Comparison of ENCODE assay signal across 21 cellular contexts in genomic region chr1:10553124-10553523, GRCh38.
DNase-seq lines count a peak whose midpoint lies in the region; ATAC-seq and TF ChIP-seq lines count a peak whose summit lies in the region.
"Had no signal": no experiment of that assay in that cellular context is flagged by ENCODE, and none has a peak within 500 bp of the region (broad histone marks: within the 10 kb centered on the region; RNA-seq: fewer than 3 reads in every experiment).

No MANE protein-coding gene starts in this region.

- H2BK5ac ChIP-seq in trophoblast cell (ENCODE audit: low read depth, low read length, poor library complexity), result no peak overlapping the region

- DNase-seq in GM23338 (ENCODE audit: low spot score), result no peak
- DNase-seq in NCI-H510A treated with DMSO at 0.1 percent for 48 hours (lab: John Stamatoyannopoulos, UW), result peak; percentile 97
- peak; percentile 9 for DNase-seq in iris pigment epithelial cell (ENCODE audit: low read depth)
- no peak for DNase-seq in activated T-cell treated with anti-CD3 and anti-CD28 coated beads, Interleukin-2, amount 50 U/mL, for 48 hours
- DNase-seq in trophoblast cell, result no peak
- no peak for DNase-seq in NCI-H146 treated with DMSO at 0.1 percent for 48 hours (lab: John Stamatoyannopoulos, UW; ENCODE audit: unreplicated experiment)
- DNase-seq: effector CD8-positive, alpha-beta T cell; glutamatergic neuron; Karpas-422; NCI-H1436 treated with DMSO at 0.1 percent for 48 hours; NCI-H446 treated with DMSO at 0.1 percent for 48 hours; pancreas; PC-3; SIG-M5; sigmoid colon; stimulated activated naive CD4-positive, alpha-beta T cell; transverse colon had no signal

- peaks cover 17 to 44% (median 39%) of the 10 kb centered on the region in 10 experiments for H3K4me1 ChIP-seq in BLaER1 treated with 17β-estradiol and CSF1 and Interleukin-3, amounts not matched to agents 10 nM and 100 nM
- H3K4me1 ChIP-seq in GM23338 (ENCODE audit: insufficient read depth) (peaks cover 43% of the 10 kb centered on the region), trophoblast cell (ENCODE audit: control insufficient read depth in 1 of 2, insufficient read depth in 2 of 2, low read length in 2 of 2) (peaks cover 8 to 10% of the 10 kb centered on the region in 2 experiments)
- H3K4me1 ChIP-seq: pancreas, sigmoid colon, transverse colon had no signal

- no peak overlapping the region for H4K12ac ChIP-seq in trophoblast cell (ENCODE audit: low read depth, low read length)

- H3K18ac ChIP-seq in trophoblast cell (ENCODE audit: low read length), result no peak overlapping the region

- H3K27me3 ChIP-seq in BLaER1 treated with 17β-estradiol and CSF1 and Interleukin-3, amounts not matched to agents 10 nM and 100 nM, result no peaks in the 10 kb centered on the region
- no peaks in the 10 kb centered on the region for H3K27me3 ChIP-seq in GM23338 (ENCODE audit: insufficient read depth)
- H3K27me3 ChIP-seq in trophoblast cell (ENCODE audit: insufficient read depth, low read length), result no peaks in the 10 kb centered on the region
- H3K27me3 ChIP-seq: esophagus muscularis mucosa, pancreas, sigmoid colon, transverse colon had no signal

- H4K8ac ChIP-seq in trophoblast cell (ENCODE audit: low read depth, low read length), result no peak overlapping the region

- H3K27me3 Mint-ChIP-seq in GM23338 (ENCODE audit: insufficient read depth, low read depth, poor library complexity), result peaks cover 4% of the 10 kb centered on the region

- no peaks in the 10 kb centered on the region for H3K79me1 ChIP-seq in trophoblast cell (ENCODE audit: low read length)

- H3K9me2 ChIP-seq in GM23338 (ENCODE audit: insufficient read depth), result no peaks in the 10 kb centered on the region

- no peak overlapping the region for H3K4me3 ChIP-seq in BLaER1 treated with 17β-estradiol and CSF1 and Interleukin-3, amounts not matched to agents 10 nM and 100 nM
- H3K4me3 ChIP-seq in GM23338, result no peak overlapping the region
- H3K4me3 ChIP-seq in trophoblast cell (ENCODE audit: low read depth, low read length), result no peak overlapping the region
- H3K4me3 ChIP-seq: esophagus muscularis mucosa, pancreas, sigmoid colon, transverse colon had no signal

- peak overlapping the region in 3 of 11 experiments; percentile 10 to 49 (median 30); a peak in 3 of 22 replicates for H3K9ac ChIP-seq in BLaER1 treated with 17β-estradiol and CSF1 and Interleukin-3, amounts not matched to agents 10 nM and 100 nM
- H3K9ac ChIP-seq in trophoblast cell (ENCODE audit: low read length), result no peak overlapping the region

- H3K9me3 ChIP-seq in BLaER1 treated with 17β-estradiol and CSF1 and Interleukin-3, amounts not matched to agents 10 nM and 100 nM (replicated peaks in 1 of 11), result no peaks in the 10 kb centered on the region
- H3K9me3 ChIP-seq in trophoblast cell (ENCODE audit: insufficient read depth, low read depth, low read length), result no peaks in the 10 kb centered on the region
- H3K9me3 ChIP-seq: esophagus muscularis mucosa, pancreas, sigmoid colon, transverse colon had no signal

- peaks cover 11 to 67% (median 28%) of the 10 kb centered on the region in 11 experiments; a peak in 14 of 22 replicates for H4K20me1 ChIP-seq in BLaER1 treated with 17β-estradiol and CSF1 and Interleukin-3, amounts not matched to agents 10 nM and 100 nM
- peaks cover 3% of the 10 kb centered on the region; the same call in 1 of the 2 replicates for H4K20me1 ChIP-seq in GM23338 (replicated peaks; ENCODE audit: insufficient read depth)

- H4K91ac ChIP-seq in trophoblast cell (ENCODE audit: low read depth, low read length), result no peak overlapping the region

- WGBS in trophoblast cell (ENCODE audit: extremely low coverage, insufficient coverage, insufficient read length), result no CpG with 5 or more reads among the region's 10 CpGs

- H3K36me3 Mint-ChIP-seq in GM23338 (ENCODE audit: low read depth), result no peaks in the 10 kb centered on the region; the same call in 2 of the 3 replicates
- H3K36me3 Mint-ChIP-seq: activated naive CD4-positive, alpha-beta T cell treated with anti-CD3 and anti-CD28 coated beads, Interleukin-2, amount 50 U/mL, for 72 hours had no signal

- H3K4me3 Mint-ChIP-seq in GM23338, result no peak overlapping the region

- H2BK12ac ChIP-seq in trophoblast cell (ENCODE audit: low read length), result no peak overlapping the region

- no peak overlapping the region for H2AFZ ChIP-seq in GM23338
- no peak overlapping the region for H2AFZ ChIP-seq in trophoblast cell (ENCODE audit: insufficient read depth, low read length, poor library complexity)

- peak overlapping the region in 2 of 11 experiments; percentile 8 to 26; a peak in 2 of 22 replicates for H3K27ac ChIP-seq in BLaER1 treated with 17β-estradiol and CSF1 and Interleukin-3, amounts not matched to agents 10 nM and 100 nM
- H3K27ac ChIP-seq in GM23338 (ENCODE audit: low read depth) (no peak overlapping the region), trophoblast cell (ENCODE audit: low read depth, low read length) (no peak overlapping the region)
- H3K27ac ChIP-seq: esophagus muscularis mucosa, pancreas, sigmoid colon, transverse colon had no signal

- H3K4me1 Mint-ChIP-seq in GM23338, result peaks cover 42% of the 10 kb centered on the region

- no peak overlapping the region for H3K4ac ChIP-seq in trophoblast cell (ENCODE audit: low read depth, low read length)

- TF ChIP-seq CTCF in GM23338 (conservative IDR thresholded peaks at IDR 0.05; ENCODE audit: low read depth in 2 of 2), result no peak

- H3K79me2 ChIP-seq in GM23338 (replicated peaks; ENCODE audit: insufficient read depth) (peaks cover 2% of the 10 kb centered on the region; the same call in 1 of the 2 replicates), trophoblast cell (ENCODE audit: control insufficient read depth, insufficient read depth, low read length, poor library complexity) (no peaks in the 10 kb centered on the region)

- no peak overlapping the region for H3K23ac ChIP-seq in trophoblast cell (ENCODE audit: low read length)

- H3K36me3 ChIP-seq in BLaER1 treated with 17β-estradiol and CSF1 and Interleukin-3, amounts not matched to agents 10 nM and 100 nM, result peaks cover 0 to 22% (median 0%) of the 10 kb centered on the region in 11 experiments; a peak in 3 of 22 replicates
- no peaks in the 10 kb centered on the region for H3K36me3 ChIP-seq in GM23338 (ENCODE audit: insufficient read depth)
- H3K36me3 ChIP-seq in trophoblast cell (ENCODE audit: control insufficient read depth in 1 of 2, insufficient read depth in 2 of 2, low read length in 2 of 2), result no peaks in the 10 kb centered on the region
- H3K36me3 ChIP-seq: esophagus muscularis mucosa, pancreas, sigmoid colon, transverse colon had no signal

- H3K4me2 ChIP-seq in BLaER1 treated with 17β-estradiol and CSF1 and Interleukin-3, amounts not matched to agents 10 nM and 100 nM, result peak overlapping the region; percentile 39 to 83 (median 65)
- H3K4me2 ChIP-seq in GM23338 (no peak overlapping the region), trophoblast cell (ENCODE audit: low read length) (no peak overlapping the region)

- no peak overlapping the region for H2AK5ac ChIP-seq in trophoblast cell (ENCODE audit: low read length)

- no peaks in the 10 kb centered on the region for H3K9me3 Mint-ChIP-seq in GM23338
- H3K9me3 Mint-ChIP-seq: activated naive CD4-positive, alpha-beta T cell treated with anti-CD3 and anti-CD28 coated beads, Interleukin-2, amount 50 U/mL, for 72 hours had no signal

- no peak overlapping the region for H3K14ac ChIP-seq in trophoblast cell (ENCODE audit: low read length)

- ATAC-seq in GM23338 (peak; percentile 10; the same call in 1 of the 3 replicates), HG02642 (IDR thresholded peaks at IDR 0.05; ENCODE audit: poor library complexity, unreplicated experiment) (no peak)
- ATAC-seq: activated naive CD4-positive, alpha-beta T cell treated with anti-CD3 and anti-CD28 coated beads, Interleukin-2, amount 50 U/mL, for 72 hours; PC-3 had no signal

- H2BK120ac ChIP-seq in trophoblast cell (ENCODE audit: insufficient read depth, low read length, poor library complexity), result no peak overlapping the region

- H3F3A ChIP-seq in GM23338 (replicated peaks; ENCODE audit: low read depth), result no peaks in the 10 kb centered on the region

- no peak overlapping the region for H3K27ac Mint-ChIP-seq in GM23338

TF ChIP-seq in GM23338, 12 proteins besides CTCF, POLR2A, EP300 and RAD21 (continues in another document):
- TF ChIP-seq NANOG (IDR thresholded peaks at IDR 0.05; ENCODE audit: borderline replicate concordance) (no peak), STAT1 (IDR thresholded peaks at IDR 0.05; ENCODE audit: unreplicated experiment) (no peak), EZH2phosphoT487 (IDR thresholded peaks at IDR 0.05; ENCODE audit: unreplicated experiment) (no peak), ETS1 (IDR thresholded peaks at IDR 0.05) (no peak)

Comparison
In these comparisons a context has a peak if more than half of its experiments do, and no peak if none do; other contexts are left out.
1. H3K4me2 ChIP-seq: peak in BLaER1 treated with 17β-estradiol and CSF1 and Interleukin-3, amounts not matched to agents 10 nM and 100 nM (11 of 11); none in GM23338 (single experiment) and trophoblast cell (single experiment).
2. DNase-seq: peak in NCI-H510A treated with DMSO at 0.1 percent for 48 hours (single experiment) and iris pigment epithelial cell (single experiment); none in GM23338 (single experiment), activated T-cell treated with anti-CD3 and anti-CD28 coated beads, Interleukin-2, amount 50 U/mL, for 48 hours (0 of 2), trophoblast cell (0 of 2) and NCI-H146 treated with DMSO at 0.1 percent for 48 hours (single experiment).